In the genomic region with DNA sequence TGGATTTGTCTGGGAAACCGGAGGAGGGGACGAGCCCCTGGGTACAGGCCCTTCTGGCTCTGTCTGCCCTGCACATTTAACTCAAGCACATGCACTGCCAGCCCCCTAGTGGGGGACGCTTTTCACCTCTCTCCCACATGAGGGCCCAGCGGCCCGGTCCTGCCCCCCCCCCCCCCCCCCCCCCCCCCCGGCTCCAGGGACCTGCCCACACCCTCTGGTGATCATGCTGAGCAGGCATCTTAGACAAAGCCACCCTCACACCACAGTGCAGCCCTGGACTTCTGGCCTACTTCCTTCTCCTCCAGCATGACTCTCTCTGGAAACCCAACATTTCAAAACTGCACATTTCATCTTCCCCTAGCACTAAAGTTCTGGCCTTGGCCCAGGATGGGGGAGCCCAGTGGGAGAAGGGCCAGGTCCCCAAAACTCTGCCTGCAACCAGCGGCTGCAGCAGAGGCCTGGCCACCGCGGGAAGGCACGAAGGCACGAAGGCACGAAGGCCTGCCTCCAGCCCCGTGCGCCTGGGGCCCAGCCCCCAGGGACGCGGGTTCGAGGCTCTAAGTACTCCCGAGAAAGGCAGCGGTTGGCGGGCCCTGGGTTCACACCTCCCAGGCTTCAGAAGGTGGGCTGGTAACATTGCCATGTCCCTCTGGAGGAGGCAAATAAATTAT, we compare ENCODE assay signal across 12 cellular contexts. TPM values are rescaled to one million over a fixed set of nuclear protein-coding genes. Genes with fewer than 3 reads are reported as not detected.
DNase-seq lines count a peak whose midpoint lies in the region; ATAC-seq and TF ChIP-seq lines count a peak whose summit lies in the region.
"Had no signal": no experiment of that assay in that cellular context is flagged by ENCODE, and none has a peak within 500 bp of the region (broad histone marks: within the 10 kb centered on the region; RNA-seq: fewer than 3 reads in every experiment).

No MANE protein-coding gene starts in this region.

- no peak overlapping the region for H3K27ac ChIP-seq in SK-N-MC
- peak overlapping the region in 1 of 2 donors; percentile 25 for H3K27ac ChIP-seq in right atrium auricular region
- peak overlapping the region in 1 of 5 donors; percentile 38 for H3K27ac ChIP-seq in stomach
- H3K27ac ChIP-seq: 22Rv1 had no signal

- H3K36me3 ChIP-seq in SK-N-MC (ENCODE audit: insufficient read depth, low read length) (no peaks in the 10 kb centered on the region), right atrium auricular region (peaks cover 21% of the 10 kb centered on the region), stomach (peaks cover 8 to 57% (median 42%) of the 10 kb centered on the region in 4 donors)

- H3K4me3 ChIP-seq in SK-N-MC (no peak overlapping the region), right atrium auricular region (no peak overlapping the region), stomach (no peak overlapping the region)

- H3K9ac ChIP-seq in SK-N-MC (ENCODE audit: insufficient read length): no peak overlapping the region

- intact Hi-C loops in stomach (cut with DNase I; ENCODE audit: low total_unique reads): no loop called here

- TF ChIP-seq CTCF in right atrium auricular region (IDR thresholded peaks at IDR 0.05): no peak
- no peak for TF ChIP-seq CTCF in stomach (IDR thresholded peaks at IDR 0.05)

- DNase-seq in DMS53 (lab: John Stamatoyannopoulos, UW): peak; percentile 25
- DNase-seq in DMS53 treated with DMSO at 0.1 percent for 48 hours (lab: John Stamatoyannopoulos, UW; ENCODE audit: unreplicated experiment): no peak
- DNase-seq in SK-N-MC (ENCODE audit: low read depth, low spot score): peak; percentile 20
- DNase-seq in right atrium auricular region (ENCODE audit: low spot score): peak; percentile 58
- peak; percentile 21 for DNase-seq in stomach
- DNase-seq: naive B cell, NCI-H226 had no signal

- no peak for ATAC-seq in GM18873 (IDR thresholded peaks at IDR 0.05; ENCODE audit: low FRiP score, unreplicated experiment)
- ATAC-seq in GM19023 (IDR thresholded peaks at IDR 0.05; ENCODE audit: unreplicated experiment): no peak
- ATAC-seq in HG02642 (IDR thresholded peaks at IDR 0.05; ENCODE audit: poor library complexity, unreplicated experiment): no peak

- H3K4me1 ChIP-seq in right atrium auricular region: peaks cover 0 to 71% of the 10 kb centered on the region in 2 donors
- peaks cover 4 to 55% (median 26%) of the 10 kb centered on the region in 4 donors for H3K4me1 ChIP-seq in stomach

- no peak for TF ChIP-seq EP300 in stomach (IDR thresholded peaks at IDR 0.05)

- H3K27me3 ChIP-seq in right atrium auricular region: no peaks in the 10 kb centered on the region
- H3K27me3 ChIP-seq in stomach: no peaks in the 10 kb centered on the region

- no peak for TF ChIP-seq POLR2A in stomach (IDR thresholded peaks at IDR 0.05)

- 71 to 86% (median 76%) methylated on average over 12 to 19 of the region's 20 CpGs for WGBS in stomach, 5 donors

- H3K9me3 ChIP-seq in SK-N-MC (ENCODE audit: low read depth, low read length): no peaks in the 10 kb centered on the region
- H3K9me3 ChIP-seq in right atrium auricular region: no peaks in the 10 kb centered on the region
- no peaks in the 10 kb centered on the region for H3K9me3 ChIP-seq in stomach

RNA-seq across cellular contexts. Expression of a gene that starts 14.1 kb away (rescaled TPM):
- total RNA-seq in right atrium auricular region: 10 to 100 TPM; 43.4 to 55.1 TPM
- total RNA-seq in stomach: 10 to 100 TPM in 4 of 5 donors, 1 to 10 TPM in 1; 4.6 to 82.9 (median 21.6) TPM
- 10 to 100 TPM; 13.6 to 16.7 (median 16.6) TPM for polyA plus RNA-seq in stomach

RNA-seq across cellular contexts. Expression of a gene that starts 51.6 kb away (rescaled TPM):
- total RNA-seq in right atrium auricular region (not detected), stomach (not detected)
- polyA plus RNA-seq in stomach: not detected
- total RNA-seq: aorta had no signal
- polyA plus RNA-seq: aorta had no signal
